Comparison of ENCODE assay signal across 21 cellular contexts in the genomic region with DNA sequence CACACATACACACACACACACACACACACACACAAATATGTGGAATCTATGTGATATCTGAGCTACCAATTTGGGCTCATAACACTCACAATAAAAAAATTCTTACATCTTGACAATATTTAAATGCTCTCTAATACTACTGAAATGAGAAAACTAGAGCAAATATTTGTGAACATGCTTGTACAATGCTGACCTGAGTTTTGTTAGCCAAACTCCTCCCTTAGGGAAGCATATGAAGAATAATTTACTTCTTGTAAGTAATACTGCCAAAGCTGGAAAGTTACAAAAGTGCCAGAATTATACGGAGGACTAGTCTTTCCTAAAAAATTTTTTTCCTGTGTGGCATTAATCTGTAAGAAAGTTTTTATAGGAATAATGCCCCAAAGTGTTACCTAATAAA. TPM values are rescaled to one million over a fixed set of nuclear protein-coding genes. Genes with fewer than 3 reads are reported as not detected.
A peak's percentile ranks its signal among the peaks of the same experiment; 100 is the strongest.
DNase-seq lines count a peak whose midpoint lies in the region; ATAC-seq, FAIRE-seq and TF ChIP-seq lines count a peak whose summit lies in the region.
"Had no signal": no experiment of that assay in that cellular context is flagged by ENCODE, and none has a peak within 500 bp of the region (broad histone marks: within the 10 kb centered on the region; RNA-seq: fewer than 3 reads in every experiment).

No MANE protein-coding gene starts in this region.

- intact Hi-C loops in activated T-helper 2 cell treated with anti-CD3 and anti-CD28 coated beads, Interferon-gamma antibody, Interleukin-2, Interleukin-4, amounts not matched to agents 10 μg/mL and 5 μg/mL and 100 μg/mL, durations not matched to agents 14 hours and 24 hours and 36 hours (cut with micrococcal nuclease): loop anchor here (1.0 kb wide), 2 partner anchors 24 to 32 kb away; no protein-coding TSS in a partner anchor
- intact Hi-C loops in pancreas (cut with DNase I): no loop called here

- no peaks in the 10 kb centered on the region for H3K9me3 Mint-ChIP-seq in HFFc6
- H3K9me3 Mint-ChIP-seq in activated T-helper 2 cell treated with anti-CD3 and anti-CD28 coated beads, Interferon-gamma antibody, Interleukin-2, Interleukin-4, amounts not matched to agents 10 μg/mL and 5 μg/mL and 100 μg/mL, durations not matched to agents 14 hours and 24 hours and 36 hours: no peaks in the 10 kb centered on the region
- H3K9me3 Mint-ChIP-seq: activated CD4-positive, alpha-beta T cell treated with anti-CD3 and anti-CD28 coated beads, Interleukin-2, amount 10 ng/mL, durations not matched to agents 24 days and 14 days had no signal

- no peak for DNase-seq in HFFc6
- DNase-seq in activated T-helper 2 cell treated with anti-CD3 and anti-CD28 coated beads, Interferon-gamma antibody, Interleukin-2, Interleukin-4, amounts not matched to agents 10 μg/mL and 5 μg/mL and 100 μg/mL, durations not matched to agents 14 hours and 24 hours and 36 hours (ENCODE audit: low spot score): no peak
- DNase-seq in fibroblast of pulmonary artery (ENCODE audit: low read depth): peak; percentile 22
- no peak for DNase-seq in pancreas
- no peak for DNase-seq in NCI-H446 treated with DMSO at 0.1 percent for 48 hours (lab: John Stamatoyannopoulos, UW)
- DNase-seq: activated CD4-positive, alpha-beta T cell treated with anti-CD3 and anti-CD28 coated beads, Interleukin-2, amount 10 ng/mL, durations not matched to agents 24 days and 14 days; activated naive CD4-positive, alpha-beta T cell; Caco-2; colonic mucosa; lower lobe of right lung; NCI-H69; Peyer's patch; small intestine; stimulated activated CD4-positive, alpha-beta T cell treated with anti-CD3 and anti-CD28 coated beads, Interleukin-4, amount 100 ng/mL, for 4 hours had no signal

- peaks cover 35% of the 10 kb centered on the region for H3K4me1 Mint-ChIP-seq in HFFc6 (ENCODE audit: low read depth)
- peaks cover 42% of the 10 kb centered on the region for H3K4me1 Mint-ChIP-seq in activated T-helper 2 cell treated with anti-CD3 and anti-CD28 coated beads, Interferon-gamma antibody, Interleukin-2, Interleukin-4, amounts not matched to agents 10 μg/mL and 5 μg/mL and 100 μg/mL, durations not matched to agents 14 hours and 24 hours and 36 hours (ENCODE audit: low read depth)

- H3K27me3 ChIP-seq in pancreas: no peaks in the 10 kb centered on the region
- H3K27me3 ChIP-seq: ascending aorta, colonic mucosa, Peyer's patch had no signal

- 6 to 7% methylated on average over 1 of the region's 1 CpG for WGBS in pancreas, 2 donors

- no peak for TF ChIP-seq CTCF in HFFc6 (IDR thresholded peaks at IDR 0.05)
- no peak for TF ChIP-seq CTCF in fibroblast of pulmonary artery (IDR thresholded peaks at IDR 0.05; ENCODE audit: low read length, missing control alignments)
- TF ChIP-seq CTCF in pancreas (IDR thresholded peaks at IDR 0.05): no peak

- H3K4me3 ChIP-seq in fibroblast of pulmonary artery (replicated peaks; ENCODE audit: low read depth, low read length) (no peak overlapping the region), pancreas (no peak overlapping the region)
- H3K4me3 ChIP-seq: ascending aorta, colonic mucosa, HAP-1, lower lobe of right lung, Peyer's patch, prostate gland had no signal

- H3K36me3 ChIP-seq in pancreas: peaks cover 0 to 4% (median 0%) of the 10 kb centered on the region in 3 donors

- no peaks in the 10 kb centered on the region for H3K27me3 Mint-ChIP-seq in HFFc6 (ENCODE audit: insufficient read depth)
- H3K27me3 Mint-ChIP-seq in activated T-helper 2 cell treated with anti-CD3 and anti-CD28 coated beads, Interferon-gamma antibody, Interleukin-2, Interleukin-4, amounts not matched to agents 10 μg/mL and 5 μg/mL and 100 μg/mL, durations not matched to agents 14 hours and 24 hours and 36 hours (ENCODE audit: low read depth): no peaks in the 10 kb centered on the region
- H3K27me3 Mint-ChIP-seq: activated CD4-positive, alpha-beta T cell treated with anti-CD3 and anti-CD28 coated beads, Interleukin-2, amount 10 ng/mL, durations not matched to agents 24 days and 14 days had no signal

- no peak overlapping the region for H3K4me3 Mint-ChIP-seq in HFFc6
- H3K4me3 Mint-ChIP-seq in activated T-helper 2 cell treated with anti-CD3 and anti-CD28 coated beads, Interferon-gamma antibody, Interleukin-2, Interleukin-4, amounts not matched to agents 10 μg/mL and 5 μg/mL and 100 μg/mL, durations not matched to agents 14 hours and 24 hours and 36 hours (ENCODE audit: low read depth): no peak overlapping the region

- H3K4me1 ChIP-seq in pancreas: peaks cover 0 to 21% (median 5%) of the 10 kb centered on the region in 3 donors
- H3K4me1 ChIP-seq: Caco-2 had no signal

- peak overlapping the region in 2 of 4 donors; percentile 21 to 61 for H3K27ac ChIP-seq in pancreas
- H3K27ac ChIP-seq: colonic mucosa, lower lobe of right lung, Peyer's patch had no signal

- H3K36me3 Mint-ChIP-seq in HFFc6 (ENCODE audit: low read depth): peaks cover 22% of the 10 kb centered on the region
- H3K36me3 Mint-ChIP-seq in activated T-helper 2 cell treated with anti-CD3 and anti-CD28 coated beads, Interferon-gamma antibody, Interleukin-2, Interleukin-4, amounts not matched to agents 10 μg/mL and 5 μg/mL and 100 μg/mL, durations not matched to agents 14 hours and 24 hours and 36 hours (ENCODE audit: low read depth): peaks cover 50% of the 10 kb centered on the region

- FAIRE-seq in pancreas (lab: Jason Lieb, UNC): no peak
- FAIRE-seq: small intestine, TTC549 had no signal

- no peaks in the 10 kb centered on the region for H3K9me3 ChIP-seq in pancreas
- H3K9me3 ChIP-seq: ascending aorta, Caco-2, colonic mucosa, HAP-1, lower lobe of right lung, Peyer's patch, prostate gland had no signal

- peak overlapping the region; percentile 58 for H3K27ac Mint-ChIP-seq in HFFc6
- H3K27ac Mint-ChIP-seq in activated T-helper 2 cell treated with anti-CD3 and anti-CD28 coated beads, Interferon-gamma antibody, Interleukin-2, Interleukin-4, amounts not matched to agents 10 μg/mL and 5 μg/mL and 100 μg/mL, durations not matched to agents 14 hours and 24 hours and 36 hours: peak overlapping the region; percentile 73

- ATAC-seq in pancreas (peak; percentile 66 to 81 (median 78)), HG02610 (IDR thresholded peaks at IDR 0.05; ENCODE audit: unreplicated experiment) (no peak), GM21619 (IDR thresholded peaks at IDR 0.05; ENCODE audit: unreplicated experiment) (no peak), HG03139 (IDR thresholded peaks at IDR 0.05; ENCODE audit: unreplicated experiment) (no peak)

RNA-seq across cellular contexts. Expression of a gene that starts 18.5 kb away (rescaled TPM):
- 100 to 1,000 TPM in 1 of 6 experiments, 10 to 100 TPM in 5; 84.8 to 104 (median 88.9) TPM for total RNA-seq in HFFc6 (2021; fragmentation: NEBNext Ultra II Directional; extraction: Animal tissue kit (Norgen Biotek cat#: 25700))
- total RNA-seq in activated T-helper 2 cell treated with anti-CD3 and anti-CD28 coated beads, Interferon-gamma antibody, Interleukin-2, Interleukin-4, amounts not matched to agents 10 μg/mL and 5 μg/mL and 100 μg/mL, durations not matched to agents 14 hours and 24 hours and 36 hours: 165 and 196 TPM in 2 replicates
- total RNA-seq in pancreas: 10 to 100 TPM; 44.0 to 60.5 (median 51.4) TPM
- polyA plus RNA-seq in pancreas: 10 to 100 TPM; 15.7 to 20.9 TPM

Comparison
In these comparisons a context has a peak if more than half of its experiments do, and no peak if none do; other contexts are left out.
1. ATAC-seq: peak in pancreas (4 of 4); none in HG02610 (single experiment), GM21619 (single experiment) and HG03139 (single experiment).